In genomic region chr12:54358945-54359761, GRCh38 we compare ENCODE assay signal across 8 cellular contexts.
DNase-seq lines count a peak whose midpoint lies in the region; ATAC-seq and TF ChIP-seq lines count a peak whose summit lies in the region.

No MANE protein-coding gene starts in this region.

- peak overlapping the region; percentile 99 for H3K27ac ChIP-seq in caudate nucleus (ENCODE audit: low read depth, low read length)

- ATAC-seq in HG03159 (IDR thresholded peaks at IDR 0.05; ENCODE audit: unreplicated experiment), result peak; percentile 98

- peak overlapping the region; percentile 65 for H3K4me3 ChIP-seq in WI38 (ENCODE audit: low read depth, low read length)

- DNase-seq in AG08395 (ENCODE audit: low spot score) (peak; percentile 95), NCI-H2227 (lab: John Stamatoyannopoulos, UW; ENCODE audit: unreplicated experiment) (peak; percentile 97), caudate nucleus (lab: John Stamatoyannopoulos, UW) (peak; percentile 79 to 99 (median 97)), iris pigment epithelial cell (ENCODE audit: low read depth) (peak; percentile 100)
- peak; percentile 86 to 90 for DNase-seq in stimulated activated CD4-positive, alpha-beta T cell treated with anti-CD3 and anti-CD28 coated beads, Interleukin-12 subunit alpha, Interleukin-12 subunit beta, amount 100 ng/mL, for 24 hours (ENCODE audit: low read depth in 2 of 2)

- in situ Hi-C loops in GM18951 (cut with MboI; ENCODE audit: low sequenced_read_pairs, unreplicated experiment), result loop anchor here (25.0 kb wide), 1 partner anchor 347 kb away; the partner anchor contains the start of genes HOXC8 and HOXC9

- peak; percentile 28 for TF ChIP-seq POLR2A in GM18951 (IDR thresholded peaks at IDR 0.05; ENCODE audit: extremely low read depth, insufficient read depth, insufficient read length)

- no peak for TF ChIP-seq CTCF in WI38 (IDR thresholded peaks at IDR 0.05; ENCODE audit: low read depth, low read length)

Comparison
In these comparisons a context has a peak if more than half of its experiments do, and no peak if none do; other contexts are left out.
1. Peak in every context shown above with its lines: DNase-seq, ATAC-seq, H3K4me3 ChIP-seq and H3K27ac ChIP-seq.